Comparison of ENCODE assay signal across 18 cellular contexts in the genomic region with DNA sequence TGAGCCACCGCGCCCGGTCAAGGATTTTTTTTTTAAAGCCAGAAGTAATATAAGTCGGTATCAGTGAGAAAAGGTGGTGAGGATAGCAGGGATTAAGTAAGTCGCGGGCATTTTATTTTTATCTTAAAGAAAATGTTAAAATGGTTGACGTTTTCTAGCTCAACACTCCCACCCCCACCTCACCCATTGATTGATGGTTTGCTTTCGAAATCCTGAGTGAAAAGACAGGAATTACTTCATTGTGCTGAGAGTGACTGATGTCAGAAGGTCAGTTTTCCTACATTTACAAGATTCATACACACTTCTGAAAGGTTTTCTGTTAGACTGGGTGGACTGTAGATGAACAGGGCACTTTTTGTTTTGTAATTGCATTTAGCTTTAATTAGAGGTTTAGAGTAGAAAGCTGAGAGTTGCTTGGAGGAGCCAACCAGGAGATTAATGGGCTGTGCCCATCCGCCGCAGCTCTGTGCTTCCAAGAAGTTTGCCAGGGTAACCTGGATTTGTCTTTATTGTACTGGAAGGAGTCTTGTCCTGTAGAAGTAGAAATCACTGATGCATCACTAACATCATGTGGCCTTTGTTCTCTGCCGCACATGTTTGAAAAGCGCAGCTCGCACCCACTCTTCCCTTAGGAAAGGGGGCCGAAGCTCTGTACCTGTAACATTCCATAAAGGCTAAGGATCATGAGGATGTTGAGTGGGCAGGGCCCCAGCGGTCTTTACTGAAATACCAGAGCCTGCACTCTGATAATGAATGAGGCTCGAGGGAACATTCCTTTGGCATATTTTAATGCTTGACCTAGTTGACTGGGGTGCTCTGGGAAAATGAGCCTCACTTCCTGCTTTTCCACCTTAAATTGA.
DNase-seq lines count a peak whose midpoint lies in the region; ATAC-seq and TF ChIP-seq lines count a peak whose summit lies in the region.
"Had no signal": no experiment of that assay in that cellular context is flagged by ENCODE, and none has a peak within 500 bp of the region (broad histone marks: within the 10 kb centered on the region; RNA-seq: fewer than 3 reads in every experiment).

No MANE protein-coding gene starts in this region.

- no peak overlapping the region for H3K18ac ChIP-seq in neuronal stem cell (ENCODE audit: low read length)

- H3K27me3 ChIP-seq in H7 (ENCODE audit: control insufficient read depth, insufficient read depth, low read length) = no peaks in the 10 kb centered on the region
- H3K27me3 ChIP-seq in iPS-15b (ENCODE audit: control insufficient read depth, insufficient read depth, low read length) = no peaks in the 10 kb centered on the region
- no peaks in the 10 kb centered on the region for H3K27me3 ChIP-seq in neuronal stem cell (ENCODE audit: control insufficient read depth in 3 of 3, insufficient read depth in 3 of 3, low read depth in 1 of 3, low read length in 3 of 3)
- peaks cover 19% of the 10 kb centered on the region; the same call in 1 of the 2 replicates for H3K27me3 ChIP-seq in SK-N-SH (ENCODE audit: insufficient read depth)
- H3K27me3 ChIP-seq: BE2C, esophagus muscularis mucosa, pancreas had no signal

- H3K14ac ChIP-seq in neuronal stem cell (ENCODE audit: low read length) = no peak overlapping the region

- H4K8ac ChIP-seq in neuronal stem cell (ENCODE audit: low read depth, low read length) = no peak overlapping the region

- H2BK12ac ChIP-seq in neuronal stem cell (ENCODE audit: low read length) = no peak overlapping the region

- intact Hi-C loops in Calu3 (cut with micrococcal nuclease; ENCODE audit: unreplicated experiment) = no loop called here

- H3K4me2 ChIP-seq in neuronal stem cell (ENCODE audit: insufficient read depth, low read length, poor library complexity, severe bottlenecking) (no peak overlapping the region), SK-N-SH (no peak overlapping the region)

- no CpG with 5 or more reads among the region's 16 CpGs for WGBS in neuronal stem cell (ENCODE audit: extremely low coverage in 2 of 2, insufficient read length in 2 of 2, insufficient replicate concordance in 1 of 2), 2 donors
- WGBS in SK-N-SH (ENCODE audit: low lambda C conversion rate) = 13% methylated on average over 16 of the region's 16 CpGs

- H3K9me2 ChIP-seq in SK-N-SH = no peaks in the 10 kb centered on the region

- no peaks in the 10 kb centered on the region for H4K20me1 ChIP-seq in SK-N-SH (ENCODE audit: insufficient read depth)

- no peaks in the 10 kb centered on the region for H3F3A ChIP-seq in SK-N-SH (replicated peaks; ENCODE audit: insufficient read depth)

- no peaks in the 10 kb centered on the region for H3K27me3 Mint-ChIP-seq in Calu3 (ENCODE audit: unreplicated experiment)

- H3K27ac ChIP-seq in neuronal stem cell (replicated peaks; ENCODE audit: low read length) (peak overlapping the region; percentile 63), SK-N-SH (ENCODE audit: low read depth in 2 of 2, low read length in 1 of 2) (no peak overlapping the region)
- H3K27ac ChIP-seq: esophagus muscularis mucosa had no signal

- peak overlapping the region; percentile 16 for H3K9ac ChIP-seq in iPS-15b (ENCODE audit: low read depth, low read length)
- no peak overlapping the region for H3K9ac ChIP-seq in neuronal stem cell (ENCODE audit: low read depth, low read length, poor library complexity)
- no peak overlapping the region for H3K9ac ChIP-seq in SK-N-SH

- H3K4me3 ChIP-seq in H7 (ENCODE audit: insufficient read depth, low read depth, low read length) (no peak overlapping the region), iPS-15b (ENCODE audit: low read depth, low read length) (no peak overlapping the region), neuronal stem cell (ENCODE audit: low read length in 2 of 2) (peak overlapping the region in 1 of 2 donors; percentile 15), SK-N-SH (ENCODE audit: low read depth in 2 of 2, low read length in 1 of 2) (no peak overlapping the region)
- H3K4me3 ChIP-seq: esophagus muscularis mucosa, pancreas had no signal

- BruUV-seq in Calu3 (replicated peaks; lab: Mats Ljungman, UMichigan) = no TSS peak

- H2BK120ac ChIP-seq in neuronal stem cell (ENCODE audit: low read depth, low read length) = no peak overlapping the region

- H2BK5ac ChIP-seq in neuronal stem cell (ENCODE audit: low read length) = no peak overlapping the region

- H3K79me1 ChIP-seq in neuronal stem cell (ENCODE audit: low read depth, low read length) = no peaks in the 10 kb centered on the region

- H3K4ac ChIP-seq in neuronal stem cell (ENCODE audit: low read length) = no peak overlapping the region

- H3K23ac ChIP-seq in neuronal stem cell (ENCODE audit: low read depth, low read length, poor library complexity) = no peak overlapping the region

- peak overlapping the region; percentile 76 for H2AFZ ChIP-seq in neuronal stem cell (ENCODE audit: low read length)
- no peak overlapping the region for H2AFZ ChIP-seq in SK-N-SH (ENCODE audit: low read depth)

- H3K9me3 Mint-ChIP-seq in Calu3 (ENCODE audit: low read depth, unreplicated experiment) = no peaks in the 10 kb centered on the region
- H3K9me3 Mint-ChIP-seq: T-helper 2 cell treated with Interferon-gamma antibody and Interleukin-4, amounts not matched to agents 5 μg/mL and 100 μg/mL, for 36 hours had no signal

- TF ChIP-seq RAD21 in SK-N-SH (IDR thresholded peaks at IDR 0.05; ENCODE audit: low read length) = no peak

- H3K36me3 ChIP-seq in H7 (replicated peaks; ENCODE audit: control insufficient read depth, insufficient read depth, low read length) (no peaks in the 10 kb centered on the region), iPS-15b (ENCODE audit: control insufficient read depth, insufficient read depth, low read length) (no peaks in the 10 kb centered on the region), neuronal stem cell (replicated peaks in 1 of 2; ENCODE audit: control insufficient read depth in 2 of 2, insufficient read depth in 2 of 2, low read length in 2 of 2) (no peaks in the 10 kb centered on the region), SK-N-SH (replicated peaks in 1 of 2; ENCODE audit: control insufficient read depth in 1 of 2, insufficient read depth in 2 of 2, low read length in 1 of 2) (no peaks in the 10 kb centered on the region)
- H3K36me3 ChIP-seq: BE2C, esophagus muscularis mucosa, pancreas had no signal

- POLR2A ChIA-PET in SK-N-SH (lab: Yijun Ruan, JAX) = no interaction called here

- no peaks in the 10 kb centered on the region for H3K36me3 Mint-ChIP-seq in Calu3 (ENCODE audit: insufficient read depth, unreplicated experiment)

- H2AK5ac ChIP-seq in neuronal stem cell (ENCODE audit: low read depth, low read length) = no peak overlapping the region

- no peak overlapping the region for H3K4me3 Mint-ChIP-seq in Calu3 (ENCODE audit: low read depth, unreplicated experiment)
- H3K4me3 Mint-ChIP-seq: activated CD8-positive, alpha-beta T cell treated with anti-CD3 and anti-CD28 coated beads, Interleukin-2, amount 10 ng/mL, durations not matched to agents 7 days and 5 days; T-helper 2 cell treated with Interferon-gamma antibody and Interleukin-4, amounts not matched to agents 5 μg/mL and 100 μg/mL, for 36 hours had no signal

- TF ChIP-seq EP300 in SK-N-SH (IDR thresholded peaks at IDR 0.05; ENCODE audit: borderline replicate concordance in 1 of 2, low read depth in 1 of 2, low read length in 1 of 2) = no peak

- H3K79me2 ChIP-seq in SK-N-SH (ENCODE audit: insufficient read depth) = no peaks in the 10 kb centered on the region

- no peak overlapping the region for H3K27ac Mint-ChIP-seq in Calu3 (ENCODE audit: unreplicated experiment)
- H3K27ac Mint-ChIP-seq: activated CD8-positive, alpha-beta T cell treated with anti-CD3 and anti-CD28 coated beads, Interleukin-2, amount 10 ng/mL, durations not matched to agents 7 days and 5 days; T-helper 2 cell treated with Interferon-gamma antibody and Interleukin-4, amounts not matched to agents 5 μg/mL and 100 μg/mL, for 36 hours had no signal

- H3K9me3 ChIP-seq in iPS-15b (ENCODE audit: control insufficient read depth, insufficient read depth, low read length) (no peaks in the 10 kb centered on the region), neuronal stem cell (replicated peaks in 1 of 2; ENCODE audit: control insufficient read depth in 2 of 2, insufficient read depth in 1 of 2, low read depth in 1 of 2, low read length in 2 of 2) (no peaks in the 10 kb centered on the region), SK-N-SH (no peaks in the 10 kb centered on the region)
- H3K9me3 ChIP-seq: BE2C, esophagus muscularis mucosa, pancreas had no signal

- CTCF ChIA-PET in SK-N-SH (lab: Yijun Ruan, JAX) = no interaction called here
- CTCF ChIA-PET in Calu3 (lab: Charles Lee) = interaction anchor here (0.7 kb wide), 1 partner anchor 8 kb away, joined by 4 read pairs; no protein-coding TSS in a partner anchor

- H3K4me1 ChIP-seq in iPS-15b (ENCODE audit: control insufficient read depth, insufficient read depth, low read length) (no peaks in the 10 kb centered on the region), neuronal stem cell (ENCODE audit: control insufficient read depth in 2 of 2, insufficient read depth in 1 of 2, low read depth in 1 of 2, low read length in 2 of 2) (peaks cover 6 to 15% of the 10 kb centered on the region in 2 donors), SK-N-SH (ENCODE audit: control insufficient read depth in 1 of 2, insufficient read depth in 2 of 2, low read depth in 1 of 2, low read length in 1 of 2) (no peaks in the 10 kb centered on the region)
- H3K4me1 ChIP-seq: BE2C had no signal

- DNase-seq in H7 = peak; percentile 39
- peak; percentile 60 for DNase-seq in amniotic epithelial cell (ENCODE audit: low read depth)
- DNase-seq in neuronal stem cell (ENCODE audit: low spot score) = peak; percentile 27
- no peak for DNase-seq in SK-N-SH
- DNase-seq in GM03348 (ENCODE audit: low spot score) = no peak
- no peak for DNase-seq in Calu3
- DNase-seq: activated CD8-positive, alpha-beta T cell treated with anti-CD3 and anti-CD28 coated beads, Interleukin-2, amount 10 ng/mL, durations not matched to agents 7 days and 5 days; BE2C; central memory CD4-positive, alpha-beta T cell; Kasumi-1; NCI-H2081 treated with DMSO at 0.1 percent for 48 hours; stimulated activated CD4-positive, alpha-beta T cell treated with anti-CD3 and anti-CD28 coated beads, Interleukin-2, amount 100 ng/mL, for 48 hours; stimulated activated naive CD4-positive, alpha-beta T cell treated with Interleukin-2 at 50 U/mL for 16 hours had no signal

- ATAC-seq in GM19035 (IDR thresholded peaks at IDR 0.05; ENCODE audit: unreplicated experiment) = no peak
- ATAC-seq: activated CD8-positive, alpha-beta T cell treated with anti-CD3 and anti-CD28 coated beads, Interleukin-2, amount 10 ng/mL, durations not matched to agents 7 days and 5 days had no signal

- no peak overlapping the region for H4K91ac ChIP-seq in neuronal stem cell (ENCODE audit: low read depth, low read length, poor library complexity)

- no peaks in the 10 kb centered on the region for H3K4me1 Mint-ChIP-seq in Calu3 (ENCODE audit: low read depth, unreplicated experiment)

- no peak for TF ChIP-seq CTCF in SK-N-SH (IDR thresholded peaks at IDR 0.05)
- no peak for TF ChIP-seq CTCF in Calu3 (IDR thresholded peaks at IDR 0.05; ENCODE audit: unreplicated experiment)

- H2BK15ac ChIP-seq in neuronal stem cell (ENCODE audit: low read length) = no peak overlapping the region

TF ChIP-seq in SK-N-SH, 30 proteins besides CTCF, POLR2A, EP300 and RAD21:
- no peak for TF ChIP-seq RXRA (IDR thresholded peaks at IDR 0.05; ENCODE audit: borderline replicate concordance, low read depth)

Comparison
In these comparisons a context has a peak if more than half of its experiments do, and no peak if none do; other contexts are left out.
1. DNase-seq: peak in H7 (single experiment), amniotic epithelial cell (single experiment) and neuronal stem cell (single experiment); none in SK-N-SH (single experiment), GM03348 (single experiment) and Calu3 (single experiment).